Comparison of ENCODE assay signal across 23 cellular contexts in the genomic region with DNA sequence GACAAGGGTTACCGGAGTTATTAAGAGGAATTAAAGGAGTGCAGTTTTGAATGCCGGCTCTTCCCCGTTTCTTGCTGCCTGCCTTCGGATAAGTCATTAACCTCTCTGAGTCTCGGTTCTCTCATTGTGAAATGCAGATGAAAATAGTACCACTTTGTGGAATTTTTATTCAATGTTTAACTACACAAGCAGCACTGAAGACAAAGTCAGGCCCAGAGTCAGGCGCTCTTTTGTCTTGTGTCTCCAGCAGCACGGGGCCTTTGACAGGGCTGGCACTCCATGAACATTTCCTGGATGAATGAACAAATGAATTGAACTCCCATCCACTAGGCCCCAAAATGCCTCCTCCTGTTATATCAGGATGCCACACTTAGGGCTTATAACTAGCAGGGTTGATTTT.
DNase-seq lines count a peak whose midpoint lies in the region; ATAC-seq, FAIRE-seq and TF ChIP-seq lines count a peak whose summit lies in the region.
"Had no signal": no experiment of that assay in that cellular context is flagged by ENCODE, and none has a peak within 500 bp of the region (broad histone marks: within the 10 kb centered on the region; RNA-seq: fewer than 3 reads in every experiment).

No MANE protein-coding gene starts in this region.

- H3K9me3 Mint-ChIP-seq in activated CD4-positive, alpha-beta memory T cell treated with anti-CD3 and anti-CD28 coated beads, Interleukin-2, amount 10 ng/mL, durations not matched to agents 7 days and 5 days, result peaks cover 18% of the 10 kb centered on the region
- H3K9me3 Mint-ChIP-seq: natural killer cell had no signal

- in situ Hi-C loops in GM13976 (cut with MboI; ENCODE audit: low sequenced_read_pairs, unreplicated experiment), result no loop called here

- ATAC-seq in GM19452 (IDR thresholded peaks at IDR 0.05; ENCODE audit: unreplicated experiment) (peak; percentile 29), HG02943 (IDR thresholded peaks at IDR 0.05; ENCODE audit: low read depth, unreplicated experiment) (peak; percentile 38)
- ATAC-seq: HepG2, left cardiac atrium, natural killer cell, T-cell had no signal

- POLR2A ChIA-PET in activated CD4-positive, alpha-beta memory T cell treated with anti-CD3 and anti-CD28 coated beads, Interleukin-2, amount 10 ng/mL, durations not matched to agents 7 days and 5 days (lab: Charles Lee), result no interaction called here

- H3K4me1 Mint-ChIP-seq in activated CD4-positive, alpha-beta memory T cell treated with anti-CD3 and anti-CD28 coated beads, Interleukin-2, amount 10 ng/mL, durations not matched to agents 7 days and 5 days, result peaks cover 7% of the 10 kb centered on the region

- no peak for TF ChIP-seq CTCF in GM13976 (IDR thresholded peaks at IDR 0.05; ENCODE audit: borderline replicate concordance, control extremely low read depth, extremely low read depth, insufficient read depth, missing control alignments)

- peaks cover 9% of the 10 kb centered on the region for H3K36me3 Mint-ChIP-seq in activated CD4-positive, alpha-beta memory T cell treated with anti-CD3 and anti-CD28 coated beads, Interleukin-2, amount 10 ng/mL, durations not matched to agents 7 days and 5 days (ENCODE audit: low read depth)
- H3K36me3 Mint-ChIP-seq: natural killer cell, T-cell had no signal

- H3K27me3 Mint-ChIP-seq in activated CD4-positive, alpha-beta memory T cell treated with anti-CD3 and anti-CD28 coated beads, Interleukin-2, amount 10 ng/mL, durations not matched to agents 7 days and 5 days, result no peaks in the 10 kb centered on the region
- H3K27me3 Mint-ChIP-seq: activated naive CD8-positive, alpha-beta T cell treated with anti-CD3 and anti-CD28 coated beads for 36 hours; progenitor cell of endocrine pancreas; T-cell had no signal

- no peak overlapping the region for H3K4me3 Mint-ChIP-seq in activated CD4-positive, alpha-beta memory T cell treated with anti-CD3 and anti-CD28 coated beads, Interleukin-2, amount 10 ng/mL, durations not matched to agents 7 days and 5 days
- H3K4me3 Mint-ChIP-seq: activated naive CD8-positive, alpha-beta T cell treated with anti-CD3 and anti-CD28 coated beads for 36 hours; natural killer cell; T-cell had no signal

- CTCF ChIA-PET in activated CD4-positive, alpha-beta memory T cell treated with anti-CD3 and anti-CD28 coated beads, Interleukin-2, amount 10 ng/mL, durations not matched to agents 7 days and 5 days (lab: Charles Lee), result no interaction called here

- FAIRE-seq in GM18507 (lab: Jason Lieb, UNC), result peak; percentile 61
- FAIRE-seq: HepG2 had no signal

- no peak overlapping the region for H3K27ac Mint-ChIP-seq in activated CD4-positive, alpha-beta memory T cell treated with anti-CD3 and anti-CD28 coated beads, Interleukin-2, amount 10 ng/mL, durations not matched to agents 7 days and 5 days
- H3K27ac Mint-ChIP-seq: activated naive CD8-positive, alpha-beta T cell treated with anti-CD3 and anti-CD28 coated beads for 36 hours; activated T-helper 2 cell treated with anti-CD3 and anti-CD28 coated beads, Interferon-gamma antibody, Interleukin-2, Interleukin-4, amounts not matched to agents 10 μg/mL and 5 μg/mL and 100 μg/mL, durations not matched to agents 14 hours and 24 hours and 36 hours; natural killer cell; progenitor cell of endocrine pancreas; T-cell had no signal

- DNase-seq in GM18507 (ENCODE audit: extremely low spot score, insufficient read length, low read depth) (no peak), globus pallidus (ENCODE audit: low spot score) (peak; percentile 25), HuH-7 (ENCODE audit: low spot score) (no peak), H4 (ENCODE audit: low spot score) (no peak), GM13976 (ENCODE audit: low spot score) (no peak)
- no peak for DNase-seq in activated CD4-positive, alpha-beta memory T cell treated with anti-CD3 and anti-CD28 coated beads, Interleukin-2, amount 10 ng/mL, durations not matched to agents 7 days and 5 days
- DNase-seq: activated CD4-positive, alpha-beta T cell treated with anti-CD3 and anti-CD28 coated beads for 48 hours; activated CD8-positive, alpha-beta memory T cell treated with anti-CD3 and anti-CD28 coated beads, Interleukin-2, amount 50 U/mL, for 4 hours; activated naive CD8-positive, alpha-beta T cell treated with anti-CD3 and anti-CD28 coated beads for 36 hours; Calu3; cerebellar nuclear complex; effector CD8-positive, alpha-beta T cell; GM23248; left cardiac atrium; natural killer cell; SHP77 treated with DMSO at 0.1 percent for 48 hours; stimulated activated naive CD4-positive, alpha-beta T cell; T-cell had no signal
